16 cellular contexts compared by ENCODE assay signal in the genomic region with DNA sequence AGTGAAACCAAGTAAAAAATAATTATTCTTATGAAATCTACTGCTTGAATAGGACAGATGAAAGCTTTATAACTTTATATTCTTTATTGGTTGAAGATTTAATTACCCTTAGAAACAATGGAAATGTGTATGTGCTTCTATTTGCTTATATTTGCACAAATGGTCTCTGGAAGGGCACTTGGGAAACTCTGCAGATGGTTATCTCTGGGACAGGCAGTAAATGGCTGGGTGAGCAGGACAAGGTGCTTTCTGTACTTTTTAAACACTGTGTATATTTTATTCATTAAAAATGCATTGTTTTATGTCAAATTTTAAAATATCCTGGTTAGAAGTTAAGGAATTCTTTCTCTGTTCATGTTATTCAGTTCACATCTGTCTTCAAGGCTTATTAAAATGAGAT.
"Had no signal": no experiment of that assay in that cellular context is flagged by ENCODE, and none has a peak within 500 bp of the region (broad histone marks: within the 10 kb centered on the region; RNA-seq: fewer than 3 reads in every experiment).

No MANE protein-coding gene starts in this region.

- H3K4me3 ChIP-seq: K562, SJSA1 had no signal

- H3K36me3 ChIP-seq: SJSA1 had no signal

- H3K4me1 ChIP-seq: SJSA1 had no signal

- H3K27me3 ChIP-seq: SJSA1 had no signal

- DNase-seq: Kasumi-1, MV-4-11, NCI-H1048, NCI-H1436, NCI-H187, NCI-H2029, NCI-H2081 treated with DMSO at 0.1 percent for 48 hours, NCI-H2227 treated with DMSO at 0.1 percent for 48 hours, NCI-H69, NCI-H774, Right ventricle myocardium superior, RPMI8226, SIG-M5, T-helper 2 cell had no signal
